In genomic region chr5:177105546-177106476, GRCh38 we compare ENCODE assay signal across 1 cellular context.
TF ChIP-seq lines count a peak whose summit lies in the region.

No MANE protein-coding gene starts in this region.

TF ChIP-seq in HepG2, 621 proteins besides CTCF, POLR2A, EP300 and RAD21 (continued from another document):
- TF ChIP-seq ZNF142 (CRISPR knock-in tag; IDR thresholded peaks at IDR 0.05) = peak; percentile 21; the same call in 1 of the 2 replicates
- peak; percentile 49; the same call in 1 of the 2 replicates for TF ChIP-seq ZNF556 (CRISPR knock-in tag; IDR thresholded peaks at IDR 0.05; ENCODE audit: borderline replicate concordance)
- TF ChIP-seq ZMAT5 (CRISPR knock-in tag; IDR thresholded peaks at IDR 0.05; ENCODE audit: borderline replicate concordance, low read depth) = no peak
- TF ChIP-seq MED1 (CRISPR knock-in tag; IDR thresholded peaks at IDR 0.05) = peak; percentile 19; the same call in 1 of the 2 replicates
- TF ChIP-seq KDM4B (CRISPR knock-in tag; IDR thresholded peaks at IDR 0.05) = no peak
- no peak for TF ChIP-seq ZNF513 (CRISPR knock-in tag; conservative IDR thresholded peaks at IDR 0.05)
- peak; percentile 48 for TF ChIP-seq KAT8 (CRISPR knock-in tag; IDR thresholded peaks at IDR 0.05)
- no peak for TF ChIP-seq ZNF333 (CRISPR knock-in tag; IDR thresholded peaks at IDR 0.05; ENCODE audit: borderline replicate concordance)
- 0 out of 2 replicates have a peak, but pooled peaks have one; percentile 44 for TF ChIP-seq ZBTB43 (CRISPR knock-in tag; conservative IDR thresholded peaks at IDR 0.05)
- no peak for TF ChIP-seq ZSCAN12 (CRISPR knock-in tag; IDR thresholded peaks at IDR 0.05)
- TF ChIP-seq NR0B2 (CRISPR knock-in tag; IDR thresholded peaks at IDR 0.05) = peak; percentile 44; the same call in 1 of the 2 replicates
- TF ChIP-seq NAIF1 (CRISPR knock-in tag; IDR thresholded peaks at IDR 0.05; ENCODE audit: borderline replicate concordance) = no peak
- peak; percentile 48; the same call in 1 of the 2 replicates for TF ChIP-seq HOXD1 (CRISPR knock-in tag; IDR thresholded peaks at IDR 0.05)
- TF ChIP-seq ZNF607 (CRISPR knock-in tag; IDR thresholded peaks at IDR 0.05; ENCODE audit: borderline replicate concordance) = peak; percentile 78; the same call in 1 of the 2 replicates
- TF ChIP-seq SAFB2 (CRISPR knock-in tag; IDR thresholded peaks at IDR 0.05; ENCODE audit: borderline replicate concordance, low read depth) = 0 out of 2 replicates have a peak, but pooled peaks have one; percentile 21
